16 cellular contexts compared by ENCODE assay signal in genomic region chr2:233736868-233737653, GRCh38. TPM values are rescaled to one million over a fixed set of nuclear protein-coding genes. Genes with fewer than 3 reads are reported as not detected.
"Had no signal": no experiment of that assay in that cellular context is flagged by ENCODE, and none has a peak within 500 bp of the region (broad histone marks: within the 10 kb centered on the region; RNA-seq: fewer than 3 reads in every experiment).

No MANE protein-coding gene starts in this region.

RNA-seq across cellular contexts. Expression of gene UGT1A3, which starts 8.2 kb away (rescaled TPM):
- total RNA-seq: activated B cell treated with CpG ODN at 0.5 μM for 24 hours; activated CD4-positive, alpha-beta memory T cell treated with anti-CD3 and anti-CD28 coated beads for 36 hours; activated naive CD4-positive, alpha-beta T cell treated with anti-CD3 and anti-CD28 coated beads for 36 hours; activated naive CD4-positive, alpha-beta T cell treated with anti-CD3 and anti-CD28 coated beads, Interleukin-2, amount 50 U/mL, for 72 hours; activated T-cell treated with anti-CD3 and anti-CD28 coated beads, Interleukin-2, amount 50 U/mL, for 4 hours; activated T-helper 1 cell treated with anti-CD3 and anti-CD28 coated beads, Interleukin-12 subunit alpha, Interleukin-12 subunit beta, Interleukin-2, Interleukin-4 antibody, amounts not matched to agents 30 ng/mL and 10 ng/mL and 1 ng/mL, durations not matched to agents 14 hours and 24 hours and 36 hours; adrenal gland; astrocyte; body of pancreas; cardiac septum; M059J; Right ventricle myocardium inferior; SK-MEL-5; T-cell; T-helper 17 cell had no signal
- polyA plus RNA-seq: adrenal gland had no signal

RNA-seq across cellular contexts. Expression of gene UGT1A4, which starts 18.5 kb away (rescaled TPM):
- total RNA-seq: activated B cell treated with CpG ODN at 0.5 μM for 24 hours; activated CD4-positive, alpha-beta memory T cell treated with anti-CD3 and anti-CD28 coated beads for 36 hours; activated naive CD4-positive, alpha-beta T cell treated with anti-CD3 and anti-CD28 coated beads for 36 hours; activated naive CD4-positive, alpha-beta T cell treated with anti-CD3 and anti-CD28 coated beads, Interleukin-2, amount 50 U/mL, for 72 hours; activated T-cell treated with anti-CD3 and anti-CD28 coated beads, Interleukin-2, amount 50 U/mL, for 4 hours; activated T-helper 1 cell treated with anti-CD3 and anti-CD28 coated beads, Interleukin-12 subunit alpha, Interleukin-12 subunit beta, Interleukin-2, Interleukin-4 antibody, amounts not matched to agents 30 ng/mL and 10 ng/mL and 1 ng/mL, durations not matched to agents 14 hours and 24 hours and 36 hours; astrocyte; breast epithelium; cardiac septum; M059J; Right ventricle myocardium inferior; SK-MEL-5; T-cell; T-helper 17 cell had no signal
- polyA plus RNA-seq: adrenal gland had no signal

RNA-seq across cellular contexts. Expression of gene UGT1A1, which starts 23.0 kb away (rescaled TPM):
- total RNA-seq: activated B cell treated with CpG ODN at 0.5 μM for 24 hours; activated CD4-positive, alpha-beta memory T cell treated with anti-CD3 and anti-CD28 coated beads for 36 hours; activated naive CD4-positive, alpha-beta T cell treated with anti-CD3 and anti-CD28 coated beads for 36 hours; activated naive CD4-positive, alpha-beta T cell treated with anti-CD3 and anti-CD28 coated beads, Interleukin-2, amount 50 U/mL, for 72 hours; activated T-cell treated with anti-CD3 and anti-CD28 coated beads, Interleukin-2, amount 50 U/mL, for 4 hours; activated T-helper 1 cell treated with anti-CD3 and anti-CD28 coated beads, Interleukin-12 subunit alpha, Interleukin-12 subunit beta, Interleukin-2, Interleukin-4 antibody, amounts not matched to agents 30 ng/mL and 10 ng/mL and 1 ng/mL, durations not matched to agents 14 hours and 24 hours and 36 hours; astrocyte; body of pancreas; breast epithelium; cardiac septum; M059J; Right ventricle myocardium inferior; SK-MEL-5; T-cell; T-helper 17 cell had no signal

RNA-seq across cellular contexts. Expression of gene UGT1A5, which starts 24.4 kb away (rescaled TPM):
- total RNA-seq: activated B cell treated with CpG ODN at 0.5 μM for 24 hours; activated CD4-positive, alpha-beta memory T cell treated with anti-CD3 and anti-CD28 coated beads for 36 hours; activated naive CD4-positive, alpha-beta T cell treated with anti-CD3 and anti-CD28 coated beads for 36 hours; activated naive CD4-positive, alpha-beta T cell treated with anti-CD3 and anti-CD28 coated beads, Interleukin-2, amount 50 U/mL, for 72 hours; activated T-cell treated with anti-CD3 and anti-CD28 coated beads, Interleukin-2, amount 50 U/mL, for 4 hours; activated T-helper 1 cell treated with anti-CD3 and anti-CD28 coated beads, Interleukin-12 subunit alpha, Interleukin-12 subunit beta, Interleukin-2, Interleukin-4 antibody, amounts not matched to agents 30 ng/mL and 10 ng/mL and 1 ng/mL, durations not matched to agents 14 hours and 24 hours and 36 hours; astrocyte; body of pancreas; breast epithelium; cardiac septum; M059J; Right ventricle myocardium inferior; SK-MEL-5; T-cell; T-helper 17 cell had no signal
- polyA plus RNA-seq: adrenal gland had no signal

RNA-seq across cellular contexts. Expression of gene MROH2A, which starts 41.1 kb away (rescaled TPM):
- total RNA-seq: activated B cell treated with CpG ODN at 0.5 μM for 24 hours; activated CD4-positive, alpha-beta memory T cell treated with anti-CD3 and anti-CD28 coated beads for 36 hours; activated naive CD4-positive, alpha-beta T cell treated with anti-CD3 and anti-CD28 coated beads for 36 hours; activated naive CD4-positive, alpha-beta T cell treated with anti-CD3 and anti-CD28 coated beads, Interleukin-2, amount 50 U/mL, for 72 hours; activated T-cell treated with anti-CD3 and anti-CD28 coated beads, Interleukin-2, amount 50 U/mL, for 4 hours; activated T-helper 1 cell treated with anti-CD3 and anti-CD28 coated beads, Interleukin-12 subunit alpha, Interleukin-12 subunit beta, Interleukin-2, Interleukin-4 antibody, amounts not matched to agents 30 ng/mL and 10 ng/mL and 1 ng/mL, durations not matched to agents 14 hours and 24 hours and 36 hours; adrenal gland; astrocyte; body of pancreas; breast epithelium; cardiac septum; M059J; Right ventricle myocardium inferior; T-cell; T-helper 17 cell had no signal
